Comparison of ENCODE assay signal across 10 cellular contexts in genomic region chr7:44105832-44106231, GRCh38. TPM values are rescaled to one million over a fixed set of nuclear protein-coding genes. Genes with fewer than 3 reads are reported as not detected.
DNase-seq lines count a peak whose midpoint lies in the region; ATAC-seq, FAIRE-seq and TF ChIP-seq lines count a peak whose summit lies in the region.
"Had no signal": no experiment of that assay in that cellular context is flagged by ENCODE, and none has a peak within 500 bp of the region (broad histone marks: within the 10 kb centered on the region; RNA-seq: fewer than 3 reads in every experiment).

No MANE protein-coding gene starts in this region.

- H3K27ac ChIP-seq in DND-41 (ENCODE audit: low read length) (peak overlapping the region; percentile 86), SK-N-MC (no peak overlapping the region), fibroblast of lung (ENCODE audit: insufficient read depth, low read length) (peak overlapping the region; percentile 1)

- no peak for FAIRE-seq in GM19239 (lab: Jason Lieb, UNC)

- DNase-seq in DND-41 (no peak), SK-N-MC (ENCODE audit: low read depth, low spot score) (no peak), fibroblast of lung (ENCODE audit: low read depth in 2 of 2) (no peak), GM19239 (ENCODE audit: insufficient read length, low spot score) (no peak), SHP77 (lab: John Stamatoyannopoulos, UW) (no peak)
- DNase-seq: GOT3, KG1 had no signal

- peak overlapping the region; percentile 98 for H3K4me2 ChIP-seq in DND-41 (ENCODE audit: insufficient read depth, low read length)
- peak overlapping the region; percentile 75 for H3K4me2 ChIP-seq in fibroblast of lung (ENCODE audit: extremely low read depth, insufficient read depth, low read length)
- peak overlapping the region; percentile 79 for H3K4me2 ChIP-seq in skeletal muscle satellite cell (ENCODE audit: low read length)

- peak overlapping the region; percentile 68 to 92; a peak in 3 of 4 replicates for H3K4me3 ChIP-seq in DND-41 (ENCODE audit: low read depth in 1 of 2, low read length in 2 of 2)
- peak overlapping the region; percentile 84; the same call in 1 of the 2 replicates for H3K4me3 ChIP-seq in SK-N-MC
- H3K4me3 ChIP-seq in fibroblast of lung (replicated peaks in 1 of 4; ENCODE audit: control extremely low read depth in 1 of 4, insufficient read depth in 1 of 4, low read depth in 3 of 4, low read length in 4 of 4), result peak overlapping the region; percentile 13 to 87 (median 45)
- peak overlapping the region; percentile 16 for H3K4me3 ChIP-seq in skeletal muscle satellite cell (ENCODE audit: low read length)

- ATAC-seq in DND-41 (ENCODE audit: insufficient read depth, low read depth) (no peak), GM19467 (IDR thresholded peaks at IDR 0.05; ENCODE audit: unreplicated experiment) (no peak), HG02981 (IDR thresholded peaks at IDR 0.05; ENCODE audit: unreplicated experiment) (no peak)

- H3K79me2 ChIP-seq in DND-41 (ENCODE audit: insufficient read depth, low read length) (peaks cover 78% of the 10 kb centered on the region), fibroblast of lung (ENCODE audit: control insufficient read depth, insufficient read depth, low read length) (no peaks in the 10 kb centered on the region)

- H4K20me1 ChIP-seq in DND-41 (ENCODE audit: insufficient read depth, low read length) (peaks cover 64% of the 10 kb centered on the region), fibroblast of lung (ENCODE audit: control insufficient read depth, extremely low read depth, insufficient read depth, low read length) (no peaks in the 10 kb centered on the region)

- TF ChIP-seq CTCF in DND-41 (IDR thresholded peaks at IDR 0.05; ENCODE audit: borderline replicate concordance, extremely low read depth, low read length, poor library complexity, severe bottlenecking) (no peak), fibroblast of lung (conservative IDR thresholded peaks at IDR 0.05 in 1 of 2, IDR thresholded peaks at IDR 0.05 in 1 of 2; ENCODE audit: low read depth in 1 of 2, low read length in 2 of 2) (no peak)

- peak overlapping the region; percentile 94 for H3K9ac ChIP-seq in DND-41 (ENCODE audit: low read depth, low read length)
- H3K9ac ChIP-seq in SK-N-MC (ENCODE audit: insufficient read length), result no peak overlapping the region
- peak overlapping the region; percentile 23 for H3K9ac ChIP-seq in fibroblast of lung (ENCODE audit: insufficient read depth, low read length)
- H3K9ac ChIP-seq in skeletal muscle satellite cell (ENCODE audit: low read depth, low read length), result peak overlapping the region; percentile 15

- H3K4me1 ChIP-seq in DND-41 (ENCODE audit: insufficient read depth, low read length) (peaks cover 89% of the 10 kb centered on the region), fibroblast of lung (ENCODE audit: control insufficient read depth, extremely low read depth, insufficient read depth, low read length) (peaks cover 24% of the 10 kb centered on the region), skeletal muscle satellite cell (ENCODE audit: control insufficient read depth, insufficient read depth, low read length) (peaks cover 30% of the 10 kb centered on the region)

- H3K27me3 ChIP-seq in DND-41 (ENCODE audit: insufficient read depth, low read length, poor library complexity), result no peaks in the 10 kb centered on the region
- no peaks in the 10 kb centered on the region for H3K27me3 ChIP-seq in fibroblast of lung (ENCODE audit: control insufficient read depth, insufficient read depth, low read length)
- H3K27me3 ChIP-seq in skeletal muscle satellite cell (ENCODE audit: control insufficient read depth, insufficient read depth, low read length), result no peaks in the 10 kb centered on the region

- no peak overlapping the region for H2AFZ ChIP-seq in DND-41 (ENCODE audit: low read depth, low read length)
- no peak overlapping the region for H2AFZ ChIP-seq in fibroblast of lung (ENCODE audit: low read length)

- H3K9me3 ChIP-seq in DND-41 (ENCODE audit: insufficient read depth, low read length, severe bottlenecking) (no peaks in the 10 kb centered on the region), SK-N-MC (ENCODE audit: low read depth, low read length) (no peaks in the 10 kb centered on the region), fibroblast of lung (ENCODE audit: control insufficient read depth, insufficient read depth, low read depth, low read length) (no peaks in the 10 kb centered on the region), skeletal muscle satellite cell (replicated peaks; ENCODE audit: low read length) (no peaks in the 10 kb centered on the region)

- peaks cover 65% of the 10 kb centered on the region for H3K36me3 ChIP-seq in DND-41 (ENCODE audit: insufficient read depth, low read length)
- no peaks in the 10 kb centered on the region for H3K36me3 ChIP-seq in SK-N-MC (ENCODE audit: insufficient read depth, low read length)
- peaks cover 16% of the 10 kb centered on the region for H3K36me3 ChIP-seq in fibroblast of lung (ENCODE audit: control insufficient read depth, insufficient read depth, low read length)
- peaks cover 2% of the 10 kb centered on the region for H3K36me3 ChIP-seq in skeletal muscle satellite cell (ENCODE audit: insufficient read depth, low read length)

RNA-seq across cellular contexts. Expression of gene AEBP1, which starts 1.7 kb away (rescaled TPM):
- 116 and 133 TPM in 2 replicates for total RNA-seq in fibroblast of lung
- polyA plus RNA-seq in fibroblast of lung, result 24.1 and 44.4 TPM in 2 replicates
- 72.1 and 157 TPM in 2 replicates for polyA plus RNA-seq in fibroblast of lung (2012)
- 93.3 and 303 TPM in 2 replicates for polyA minus RNA-seq in fibroblast of lung (ENCODE audit: low replicate concordance)
- 36.7 and 51.7 TPM in 2 replicates for total RNA-seq in skeletal muscle satellite cell (2012; rRNA removed)

RNA-seq across cellular contexts. Expression of gene POLD2, which starts 17.5 kb away (rescaled TPM):
- 58.8 and 76.5 TPM in 2 replicates for total RNA-seq in fibroblast of lung
- polyA plus RNA-seq in fibroblast of lung, result 69.8 and 122 TPM in 2 replicates
- 101 and 168 TPM in 2 replicates for polyA plus RNA-seq in fibroblast of lung (2012)
- polyA minus RNA-seq in fibroblast of lung (ENCODE audit: low replicate concordance), result 110 and 231 TPM in 2 replicates
- 143 and 171 TPM in 2 replicates for total RNA-seq in skeletal muscle satellite cell (2012; rRNA removed)

RNA-seq across cellular contexts. Expression of gene POLM, which starts 23.5 kb away (rescaled TPM):
- total RNA-seq in fibroblast of lung, result 11.0 and 12.7 TPM in 2 replicates
- polyA plus RNA-seq in fibroblast of lung, result 4.9 and 5.9 TPM in 2 replicates
- polyA plus RNA-seq in fibroblast of lung (2012), result 5.7 and 7.1 TPM in 2 replicates
- 13.0 and 18.5 TPM in 2 replicates for polyA minus RNA-seq in fibroblast of lung (ENCODE audit: low replicate concordance)
- total RNA-seq in skeletal muscle satellite cell (2012; rRNA removed), result 16.0 and 23.8 TPM in 2 replicates

RNA-seq across cellular contexts. Expression of gene MYL7, which starts 35.3 kb away (rescaled TPM):
- not detected in 2 replicates for total RNA-seq in fibroblast of lung
- polyA plus RNA-seq in fibroblast of lung, result not detected in 2 replicates
- not detected in 2 replicates for polyA plus RNA-seq in fibroblast of lung (2012)
- polyA minus RNA-seq in fibroblast of lung (ENCODE audit: low replicate concordance), result not detected in 2 replicates
- total RNA-seq in skeletal muscle satellite cell (2012; rRNA removed), result not detected in 2 replicates

RNA-seq across cellular contexts. Expression of gene PGAM2, which starts 40.5 kb away (rescaled TPM):
- 0.26 and 0.33 TPM in 2 replicates for total RNA-seq in fibroblast of lung
- polyA plus RNA-seq in fibroblast of lung, result not detected in 2 replicates
- polyA plus RNA-seq in fibroblast of lung (2012), result 0.18 TPM in 1 of 2 replicates, not detected in the other
- not detected in 2 replicates for polyA minus RNA-seq in fibroblast of lung (ENCODE audit: low replicate concordance)
- 2.2 TPM in 1 of 2 replicates, not detected in the other for total RNA-seq in skeletal muscle satellite cell (2012; rRNA removed)

Comparison
In these comparisons a context has a peak if more than half of its experiments do, and no peak if none do; other contexts are left out.
1. H3K4me3 ChIP-seq: peak in every context shown above with its lines; median percentile 84 in SK-N-MC; 80 in DND-41; 45 in fibroblast of lung; 16 in skeletal muscle satellite cell.